2 cellular contexts compared by ENCODE assay signal in the genomic region with DNA sequence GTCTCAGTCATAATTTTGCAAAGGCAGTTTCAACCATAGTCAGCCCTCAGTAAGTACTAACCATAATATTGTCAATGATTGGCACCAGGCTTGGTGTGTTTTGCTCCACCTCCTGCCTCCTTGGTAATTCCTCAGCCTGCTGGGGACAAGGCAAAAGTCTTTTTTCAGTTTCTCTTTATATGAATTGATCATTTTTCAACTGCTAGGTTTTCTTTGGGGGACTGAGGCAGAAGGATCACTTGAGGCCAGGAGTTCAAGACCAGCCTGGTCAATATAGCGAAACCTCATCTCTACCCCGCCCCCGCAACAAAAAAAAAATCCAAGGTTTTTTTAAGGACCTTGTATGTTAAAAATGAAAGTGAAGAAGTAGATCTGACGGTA.
TF ChIP-seq lines count a peak whose summit lies in the region.

No MANE protein-coding gene starts in this region.

TF ChIP-seq in SK-N-SH, 30 proteins besides CTCF, POLR2A, EP300 and RAD21:
- TF ChIP-seq, protein P1, sequence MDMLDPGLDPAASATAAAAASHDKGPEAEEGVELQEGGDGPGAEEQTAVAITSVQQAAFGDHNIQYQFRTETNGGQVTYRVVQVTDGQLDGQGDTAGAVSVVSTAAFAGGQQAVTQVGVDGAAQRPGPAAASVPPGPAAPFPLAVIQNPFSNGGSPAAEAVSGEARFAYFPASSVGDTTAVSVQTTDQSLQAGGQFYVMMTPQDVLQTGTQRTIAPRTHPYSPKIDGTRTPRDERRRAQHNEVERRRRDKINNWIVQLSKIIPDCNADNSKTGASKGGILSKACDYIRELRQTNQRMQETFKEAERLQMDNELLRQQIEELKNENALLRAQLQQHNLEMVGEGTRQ (IDR thresholded peaks at IDR 0.05; ENCODE audit: borderline replicate concordance, low read depth, low read length): no peak
- TF ChIP-seq GATA2 (CRISPR knock-in tag; IDR thresholded peaks at IDR 0.05) (no peak), RCOR1 (IDR thresholded peaks at IDR 0.05; ENCODE audit: low read length) (no peak), RXRA (IDR thresholded peaks at IDR 0.05; ENCODE audit: borderline replicate concordance, low read depth) (no peak), FOXM1 (IDR thresholded peaks at IDR 0.05; ENCODE audit: low read depth) (no peak)
- TF ChIP-seq, protein P2, sequence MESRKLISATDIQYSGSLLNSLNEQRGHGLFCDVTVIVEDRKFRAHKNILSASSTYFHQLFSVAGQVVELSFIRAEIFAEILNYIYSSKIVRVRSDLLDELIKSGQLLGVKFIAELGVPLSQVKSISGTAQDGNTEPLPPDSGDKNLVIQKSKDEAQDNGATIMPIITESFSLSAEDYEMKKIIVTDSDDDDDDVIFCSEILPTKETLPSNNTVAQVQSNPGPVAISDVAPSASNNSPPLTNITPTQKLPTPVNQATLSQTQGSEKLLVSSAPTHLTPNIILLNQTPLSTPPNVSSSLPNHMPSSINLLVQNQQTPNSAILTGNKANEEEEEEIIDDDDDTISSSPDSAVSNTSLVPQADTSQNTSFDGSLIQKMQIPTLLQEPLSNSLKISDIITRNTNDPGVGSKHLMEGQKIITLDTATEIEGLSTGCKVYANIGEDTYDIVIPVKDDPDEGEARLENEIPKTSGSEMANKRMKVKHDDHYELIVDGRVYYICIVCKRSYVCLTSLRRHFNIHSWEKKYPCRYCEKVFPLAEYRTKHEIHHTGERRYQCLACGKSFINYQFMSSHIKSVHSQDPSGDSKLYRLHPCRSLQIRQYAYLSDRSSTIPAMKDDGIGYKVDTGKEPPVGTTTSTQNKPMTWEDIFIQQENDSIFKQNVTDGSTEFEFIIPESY (IDR thresholded peaks at IDR 0.05; ENCODE audit: borderline replicate concordance, low read depth): no peak
- TF ChIP-seq, protein P3, sequence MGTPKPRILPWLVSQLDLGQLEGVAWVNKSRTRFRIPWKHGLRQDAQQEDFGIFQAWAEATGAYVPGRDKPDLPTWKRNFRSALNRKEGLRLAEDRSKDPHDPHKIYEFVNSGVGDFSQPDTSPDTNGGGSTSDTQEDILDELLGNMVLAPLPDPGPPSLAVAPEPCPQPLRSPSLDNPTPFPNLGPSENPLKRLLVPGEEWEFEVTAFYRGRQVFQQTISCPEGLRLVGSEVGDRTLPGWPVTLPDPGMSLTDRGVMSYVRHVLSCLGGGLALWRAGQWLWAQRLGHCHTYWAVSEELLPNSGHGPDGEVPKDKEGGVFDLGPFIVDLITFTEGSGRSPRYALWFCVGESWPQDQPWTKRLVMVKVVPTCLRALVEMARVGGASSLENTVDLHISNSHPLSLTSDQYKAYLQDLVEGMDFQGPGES (IDR thresholded peaks at IDR 0.05; ENCODE audit: low read depth, low read length): no peak

TF ChIP-seq in SK-N-SH treated with all-trans-retinoic acid at 6 μM for 48 hours, 23 proteins besides CTCF, POLR2A, EP300 and RAD21 (continued from another document):
- TF ChIP-seq, protein P4, sequence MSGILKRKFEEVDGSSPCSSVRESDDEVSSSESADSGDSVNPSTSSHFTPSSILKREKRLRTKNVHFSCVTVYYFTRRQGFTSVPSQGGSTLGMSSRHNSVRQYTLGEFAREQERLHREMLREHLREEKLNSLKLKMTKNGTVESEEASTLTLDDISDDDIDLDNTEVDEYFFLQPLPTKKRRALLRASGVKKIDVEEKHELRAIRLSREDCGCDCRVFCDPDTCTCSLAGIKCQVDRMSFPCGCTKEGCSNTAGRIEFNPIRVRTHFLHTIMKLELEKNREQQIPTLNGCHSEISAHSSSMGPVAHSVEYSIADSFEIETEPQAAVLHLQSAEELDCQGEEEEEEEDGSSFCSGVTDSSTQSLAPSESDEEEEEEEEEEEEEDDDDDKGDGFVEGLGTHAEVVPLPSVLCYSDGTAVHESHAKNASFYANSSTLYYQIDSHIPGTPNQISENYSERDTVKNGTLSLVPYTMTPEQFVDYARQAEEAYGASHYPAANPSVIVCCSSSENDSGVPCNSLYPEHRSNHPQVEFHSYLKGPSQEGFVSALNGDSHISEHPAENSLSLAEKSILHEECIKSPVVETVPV (CRISPR knock-in tag; IDR thresholded peaks at IDR 0.05): no peak
- TF ChIP-seq TCF4 (CRISPR knock-in tag; IDR thresholded peaks at IDR 0.05; ENCODE audit: borderline replicate concordance) (no peak), ISL1 (CRISPR knock-in tag; IDR thresholded peaks at IDR 0.05) (no peak)
